17 cellular contexts compared by ENCODE assay signal in genomic region chr12:65568517-65568916, GRCh38.
DNase-seq lines count a peak whose midpoint lies in the region; ATAC-seq, FAIRE-seq and TF ChIP-seq lines count a peak whose summit lies in the region.
"Had no signal": no experiment of that assay in that cellular context is flagged by ENCODE, and none has a peak within 500 bp of the region (broad histone marks: within the 10 kb centered on the region; RNA-seq: fewer than 3 reads in every experiment).

No MANE protein-coding gene starts in this region.

- H3K79me2 ChIP-seq in mesendoderm (ENCODE audit: control insufficient read depth, insufficient read depth, low read length) = no peaks in the 10 kb centered on the region

- intact Hi-C loops in lower lobe of right lung (cut with DNase I) (no loop called here), left ventricle myocardium inferior (cut with micrococcal nuclease) (loop anchor here (10.0 kb wide), 1 partner anchor 526 kb away; no protein-coding TSS in a partner anchor), ovary (cut with DNase I) (no loop called here)

- H3K23ac ChIP-seq in mesendoderm (ENCODE audit: low read length) = no peak overlapping the region

- H3K27me3 ChIP-seq in mesendoderm (ENCODE audit: insufficient read depth, low read length, poor library complexity) (no peaks in the 10 kb centered on the region), lower lobe of right lung (ENCODE audit: low read depth) (no peaks in the 10 kb centered on the region), left ventricle myocardium inferior (ENCODE audit: low read depth) (no peaks in the 10 kb centered on the region), ovary (no peaks in the 10 kb centered on the region)

- no peak for TF ChIP-seq POLR2A in ovary (IDR thresholded peaks at IDR 0.05)

- H3K9me3 ChIP-seq in lower lobe of right lung (no peaks in the 10 kb centered on the region), left ventricle myocardium inferior (replicated peaks) (no peaks in the 10 kb centered on the region), ovary (no peaks in the 10 kb centered on the region)

- no peak overlapping the region for H3K18ac ChIP-seq in mesendoderm (ENCODE audit: low read length)

- H3K4ac ChIP-seq in mesendoderm (ENCODE audit: low read depth, low read length) = no peak overlapping the region

- H3K36me3 ChIP-seq in mesendoderm (ENCODE audit: control insufficient read depth, insufficient read depth, low read length) (no peaks in the 10 kb centered on the region), lower lobe of right lung (no peaks in the 10 kb centered on the region), left ventricle myocardium inferior (no peaks in the 10 kb centered on the region), ovary (no peaks in the 10 kb centered on the region)

- no peak for ATAC-seq in lower lobe of right lung
- ATAC-seq: activated CD4-positive, alpha-beta T cell treated with anti-CD3 and anti-CD28 coated beads for 36 hours; GM23338; Panc1 had no signal

- H4K8ac ChIP-seq in mesendoderm (ENCODE audit: low read depth, low read length) = no peak overlapping the region

- peak overlapping the region; percentile 11 for H2BK15ac ChIP-seq in mesendoderm (replicated peaks; ENCODE audit: low read depth)

- DNase-seq in DMS114 treated with DMSO at 0.1 percent for 48 hours (lab: John Stamatoyannopoulos, UW; ENCODE audit: unreplicated experiment) (peak; percentile 78), RCC 7860 (ENCODE audit: low spot score) (peak; percentile 54), dermis blood vessel endothelial cell (peak; percentile 78), mesendoderm (no peak), lower lobe of right lung (no peak), NCI-H2196 treated with DMSO at 0.1 percent for 48 hours (lab: John Stamatoyannopoulos, UW; ENCODE audit: unreplicated experiment) (no peak), left ventricle myocardium inferior (no peak), ovary (no peak)
- DNase-seq: activated CD4-positive, alpha-beta T cell treated with anti-CD3 and anti-CD28 coated beads for 36 hours; activated naive CD4-positive, alpha-beta T cell treated with anti-CD3 and anti-CD28 coated beads, Interleukin-2, amount 50 U/mL, for 16 hours; erythroblast; NCI-H1417 treated with DMSO at 0.1 percent for 48 hours; NCI-H446 treated with DMSO at 0.1 percent for 48 hours; stimulated activated naive CD4-positive, alpha-beta T cell treated with Interleukin-2 at 50 U/mL for 16 hours; T-helper 2 cell had no signal

- H3K27ac ChIP-seq in mesendoderm (ENCODE audit: low read depth, low read length) = no peak overlapping the region
- no peak overlapping the region for H3K27ac ChIP-seq in lower lobe of right lung
- H3K27ac ChIP-seq in left ventricle myocardium inferior (replicated peaks) = no peak overlapping the region
- no peak overlapping the region for H3K27ac ChIP-seq in ovary

- H2BK120ac ChIP-seq in mesendoderm (ENCODE audit: low read depth, low read length) = no peak overlapping the region

- TF ChIP-seq EP300 in ovary (IDR thresholded peaks at IDR 0.05) = no peak

- no peak overlapping the region for H2AK5ac ChIP-seq in mesendoderm (ENCODE audit: low read length)

- H3K4me2 ChIP-seq in mesendoderm (ENCODE audit: low read length) = no peak overlapping the region
- H3K4me2 ChIP-seq: GM23338 had no signal

- WGBS in mesendoderm (ENCODE audit: extremely low coverage, insufficient coverage, low lambda C conversion rate) = no CpG with 5 or more reads among the region's 4 CpGs
- 82 to 90% (median 85%) methylated on average over 4 of the region's 4 CpGs for WGBS in ovary, 3 donors

- H3K4me3 ChIP-seq in mesendoderm (ENCODE audit: low read length) (no peak overlapping the region), lower lobe of right lung (no peak overlapping the region), left ventricle myocardium inferior (no peak overlapping the region), ovary (no peak overlapping the region)
- H3K4me3 ChIP-seq: GM23338 had no signal

- H2BK5ac ChIP-seq in mesendoderm (ENCODE audit: low read length) = no peak overlapping the region

- H3K56ac ChIP-seq in mesendoderm (ENCODE audit: low read length) = no peak overlapping the region

- no peak for TF ChIP-seq CTCF in lower lobe of right lung (IDR thresholded peaks at IDR 0.05)
- TF ChIP-seq CTCF in left ventricle myocardium inferior (IDR thresholded peaks at IDR 0.05; ENCODE audit: borderline replicate concordance) = no peak
- no peak for TF ChIP-seq CTCF in ovary (IDR thresholded peaks at IDR 0.05)

- H3K9ac ChIP-seq in mesendoderm (ENCODE audit: low read length) = no peak overlapping the region

- H3K79me1 ChIP-seq in mesendoderm (ENCODE audit: low read length) = no peaks in the 10 kb centered on the region

- H3K4me1 ChIP-seq in mesendoderm (ENCODE audit: control insufficient read depth, low read depth, low read length) (peaks cover 9% of the 10 kb centered on the region), lower lobe of right lung (no peaks in the 10 kb centered on the region), left ventricle myocardium inferior (peaks cover 32% of the 10 kb centered on the region), ovary (ENCODE audit: insufficient read depth) (peaks cover 4% of the 10 kb centered on the region)

- no peak overlapping the region for H4K5ac ChIP-seq in mesendoderm (ENCODE audit: low read length)

- FAIRE-seq in RCC 7860 (lab: Jason Lieb, UNC) = no peak

Comparison
In these comparisons a context has a peak if more than half of its experiments do, and no peak if none do; other contexts are left out.
1. DNase-seq: peak in DMS114 treated with DMSO at 0.1 percent for 48 hours (single experiment), RCC 7860 (single experiment) and dermis blood vessel endothelial cell (single experiment); none in mesendoderm (single experiment), lower lobe of right lung (single experiment), NCI-H2196 treated with DMSO at 0.1 percent for 48 hours (single experiment), left ventricle myocardium inferior (single experiment) and ovary (0 of 5).